Comparison of ENCODE assay signal across 23 cellular contexts in genomic region chr2:231046908-231047269, GRCh38.
"Had no signal": no experiment of that assay in that cellular context is flagged by ENCODE, and none has a peak within 500 bp of the region (broad histone marks: within the 10 kb centered on the region; RNA-seq: fewer than 3 reads in every experiment).

No MANE protein-coding gene starts in this region.

- H3K4me3 ChIP-seq: MG63, SK-N-MC had no signal

- H3K27ac ChIP-seq: SK-N-MC had no signal

- H3K9me3 ChIP-seq: MG63 had no signal

- H3K27me3 ChIP-seq: MG63 had no signal

- ATAC-seq: activated CD8-positive, alpha-beta memory T cell treated with anti-CD3 and anti-CD28 coated beads, Interleukin-2, amount 10 ng/mL, durations not matched to agents 7 days and 5 days; Panc1; Right ventricle myocardium inferior had no signal

- H3K36me3 ChIP-seq: MG63 had no signal

- DNase-seq: activated CD4-positive, alpha-beta T cell treated with anti-CD3 and anti-CD28 coated beads for 48 hours; activated CD4-positive, alpha-beta T cell treated with anti-CD3 and anti-CD28 coated beads, Interleukin-2, amount 50 U/mL, for 48 hours; activated CD4-positive, CD25-positive, alpha-beta regulatory T cell treated with anti-CD3 and anti-CD28 coated beads, Interleukin-2, amount 50 U/mL, for 72 hours; activated CD8-positive, alpha-beta memory T cell treated with anti-CD3 and anti-CD28 coated beads, Interleukin-2, amount 10 ng/mL, durations not matched to agents 7 days and 5 days; activated effector memory CD4-positive, alpha-beta T cell treated with anti-CD3 and anti-CD28 coated beads, Interleukin-2, amount 50 U/mL, for 16 hours; activated naive CD4-positive, alpha-beta T cell treated with anti-CD3 and anti-CD28 coated beads for 36 hours; activated T-cell treated with anti-CD3 and anti-CD28 coated beads, Interleukin-2, amount 50 U/mL, for 24 hours; MG63; MV-4-11; NCI-H1092 treated with DMSO at 0.1 percent for 48 hours; NCI-H1417 treated with DMSO at 0.1 percent for 48 hours; NCI-H1694; NCI-H2029 treated with DMSO at 0.1 percent for 48 hours; NCI-H345; NCI-H510A treated with DMSO at 0.1 percent for 48 hours; NCI-H69; NK-92 treated with Interleukin-12 subunit alpha and Interleukin-12 subunit beta, amount 100 ng/mL, for 24 hours; OCI-M1; RPMI8226; T-helper 1 cell had no signal
